8 cellular contexts compared by ENCODE assay signal in genomic region chr1:172662464-172663109, GRCh38.
DNase-seq lines count a peak whose midpoint lies in the region; ATAC-seq and TF ChIP-seq lines count a peak whose summit lies in the region.

No MANE protein-coding gene starts in this region.

- no peaks in the 10 kb centered on the region for H3K27me3 ChIP-seq in RWPE2 (ENCODE audit: insufficient read depth, poor library complexity, severe bottlenecking)

- ATAC-seq in GM18498 (IDR thresholded peaks at IDR 0.05; ENCODE audit: unreplicated experiment) (peak; percentile 93), HG02885 (IDR thresholded peaks at IDR 0.05; ENCODE audit: poor library complexity, unreplicated experiment) (peak; percentile 94), RWPE2 (ENCODE audit: low read depth) (peak; percentile 82)

- TF ChIP-seq CTCF in RWPE2 (IDR thresholded peaks at IDR 0.05; ENCODE audit: poor library complexity, severe bottlenecking), result no peak

- no peak overlapping the region for H3K4me3 ChIP-seq in RWPE2 (ENCODE audit: severe bottlenecking)

- H3K27ac ChIP-seq in RWPE2 (ENCODE audit: poor library complexity, severe bottlenecking), result peak overlapping the region; percentile 18

- no peaks in the 10 kb centered on the region for H3K9me3 ChIP-seq in RWPE2 (ENCODE audit: severe bottlenecking)

- no peaks in the 10 kb centered on the region for H3K36me3 ChIP-seq in RWPE2 (ENCODE audit: low read depth)

- H3K4me1 ChIP-seq in RWPE2 (ENCODE audit: insufficient read depth, poor library complexity, severe bottlenecking), result peaks cover 8% of the 10 kb centered on the region

- DNase-seq in RWPE2 (ENCODE audit: low spot score) (no peak), iPS-NIHi11 (ENCODE audit: low spot score) (peak; percentile 23), HCEC 1CT (no peak), inferior parietal cortex (ENCODE audit: extremely low spot score) (no peak)
- peak; percentile 94 for DNase-seq in activated effector memory CD4-positive, alpha-beta T cell treated with anti-CD3 and anti-CD28 coated beads, Interleukin-2, amount 50 U/mL, for 16 hours
- DNase-seq in stimulated activated CD8-positive, alpha-beta memory T cell treated with anti-CD3 and anti-CD28 coated beads, Interleukin-15, amount 100 ng/mL, for 24 hours (ENCODE audit: low read depth), result peak; percentile 50

Comparison
In these comparisons a context has a peak if more than half of its experiments do, and no peak if none do; other contexts are left out.
1. DNase-seq: peak in activated effector memory CD4-positive, alpha-beta T cell treated with anti-CD3 and anti-CD28 coated beads, Interleukin-2, amount 50 U/mL, for 16 hours (single experiment), iPS-NIHi11 (single experiment) and stimulated activated CD8-positive, alpha-beta memory T cell treated with anti-CD3 and anti-CD28 coated beads, Interleukin-15, amount 100 ng/mL, for 24 hours (single experiment); none in RWPE2 (single experiment), HCEC 1CT (single experiment) and inferior parietal cortex (single experiment).
2. Peak in every context shown above with its lines, with median percentiles within 50 percentile points of each other: ATAC-seq.